ENCODE assay signal across 1 cellular context in the genomic region with DNA sequence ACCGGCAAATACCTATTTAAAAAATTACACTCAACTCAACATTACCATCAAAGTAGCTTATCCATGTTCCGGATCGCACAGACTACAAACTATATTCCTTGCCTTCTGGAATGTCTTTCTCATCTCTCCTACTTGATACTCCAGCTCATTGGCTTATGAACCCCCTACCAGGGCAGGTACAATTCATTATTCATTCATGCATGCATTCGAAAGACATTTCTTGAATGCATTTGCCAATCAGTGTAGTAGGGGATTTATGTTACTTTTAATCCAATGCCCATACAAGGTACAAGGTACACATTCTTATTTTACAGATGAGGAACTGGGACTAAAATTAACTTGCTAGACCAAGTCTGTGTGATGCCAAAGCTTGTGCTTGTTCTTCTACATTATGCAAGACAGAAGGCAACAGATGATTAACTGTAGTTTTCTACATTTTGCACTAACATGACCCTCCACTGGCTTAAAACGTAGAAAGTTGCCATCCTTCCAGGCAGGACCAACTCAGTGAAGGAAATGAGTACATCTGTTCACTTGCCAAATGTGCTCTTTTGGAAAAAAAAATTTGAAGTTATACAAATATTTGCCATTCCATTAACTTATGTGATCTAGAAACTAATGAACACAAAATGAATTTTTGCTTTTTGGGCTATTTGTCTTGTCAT.
TF ChIP-seq lines count a peak whose summit lies in the region.

No MANE protein-coding gene starts in this region.

TF ChIP-seq in A549, 52 proteins besides CTCF, POLR2A, EP300 and RAD21:
- TF ChIP-seq MAZ (IDR thresholded peaks at IDR 0.05; ENCODE audit: borderline replicate concordance, low read depth, low read length) (no peak), HEYL (CRISPR knock-in tag; IDR thresholded peaks at IDR 0.05) (no peak), HOXB5 (CRISPR knock-in tag; IDR thresholded peaks at IDR 0.05) (no peak), ESRRA (IDR thresholded peaks at IDR 0.05; ENCODE audit: borderline replicate concordance, low read length) (no peak), RARB (CRISPR knock-in tag; IDR thresholded peaks at IDR 0.05) (no peak), NR3C1 (IDR thresholded peaks at IDR 0.05) (no peak), GATA3 (IDR thresholded peaks at IDR 0.05; ENCODE audit: borderline replicate concordance) (no peak), NFE2L2 (conservative IDR thresholded peaks at IDR 0.05; ENCODE audit: low read length) (no peak), FOXS1 (CRISPR knock-in tag; IDR thresholded peaks at IDR 0.05) (no peak), MYC (IDR thresholded peaks at IDR 0.05; ENCODE audit: borderline replicate concordance, low read length) (no peak), MAFK (IDR thresholded peaks at IDR 0.05; ENCODE audit: partially characterized antibody) (no peak), NPAS2 (CRISPR knock-in tag; IDR thresholded peaks at IDR 0.05; ENCODE audit: borderline replicate concordance) (no peak), HDAC2 (IDR thresholded peaks at IDR 0.05) (no peak), ZNF302 (CRISPR knock-in tag; IDR thresholded peaks at IDR 0.05) (no peak), FOSL2 (IDR thresholded peaks at IDR 0.05) (no peak), FOSL2 (CRISPR knock-in tag; IDR thresholded peaks at IDR 0.05) (no peak)
- TF ChIP-seq, protein P1, sequence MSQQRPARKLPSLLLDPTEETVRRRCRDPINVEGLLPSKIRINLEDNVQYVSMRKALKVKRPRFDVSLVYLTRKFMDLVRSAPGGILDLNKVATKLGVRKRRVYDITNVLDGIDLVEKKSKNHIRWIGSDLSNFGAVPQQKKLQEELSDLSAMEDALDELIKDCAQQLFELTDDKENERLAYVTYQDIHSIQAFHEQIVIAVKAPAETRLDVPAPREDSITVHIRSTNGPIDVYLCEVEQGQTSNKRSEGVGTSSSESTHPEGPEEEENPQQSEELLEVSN (IDR thresholded peaks at IDR 0.05; ENCODE audit: borderline replicate concordance, low read depth): no peak
- TF ChIP-seq, protein P2, sequence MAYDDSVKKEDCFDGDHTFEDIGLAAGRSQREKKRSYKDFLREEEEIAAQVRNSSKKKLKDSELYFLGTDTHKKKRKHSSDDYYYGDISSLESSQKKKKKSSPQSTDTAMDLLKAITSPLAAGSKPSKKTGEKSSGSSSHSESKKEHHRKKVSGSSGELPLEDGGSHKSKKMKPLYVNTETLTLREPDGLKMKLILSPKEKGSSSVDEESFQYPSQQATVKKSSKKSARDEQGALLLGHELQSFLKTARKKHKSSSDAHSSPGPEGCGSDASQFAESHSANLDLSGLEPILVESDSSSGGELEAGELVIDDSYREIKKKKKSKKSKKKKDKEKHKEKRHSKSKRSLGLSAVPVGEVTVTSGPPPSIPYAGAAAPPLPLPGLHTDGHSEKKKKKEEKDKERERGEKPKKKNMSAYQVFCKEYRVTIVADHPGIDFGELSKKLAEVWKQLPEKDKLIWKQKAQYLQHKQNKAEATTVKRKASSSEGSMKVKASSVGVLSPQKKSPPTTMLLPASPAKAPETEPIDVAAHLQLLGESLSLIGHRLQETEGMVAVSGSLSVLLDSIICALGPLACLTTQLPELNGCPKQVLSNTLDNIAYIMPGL (CRISPR knock-in tag; IDR thresholded peaks at IDR 0.05; ENCODE audit: borderline replicate concordance): no peak
- TF ChIP-seq, protein P3, sequence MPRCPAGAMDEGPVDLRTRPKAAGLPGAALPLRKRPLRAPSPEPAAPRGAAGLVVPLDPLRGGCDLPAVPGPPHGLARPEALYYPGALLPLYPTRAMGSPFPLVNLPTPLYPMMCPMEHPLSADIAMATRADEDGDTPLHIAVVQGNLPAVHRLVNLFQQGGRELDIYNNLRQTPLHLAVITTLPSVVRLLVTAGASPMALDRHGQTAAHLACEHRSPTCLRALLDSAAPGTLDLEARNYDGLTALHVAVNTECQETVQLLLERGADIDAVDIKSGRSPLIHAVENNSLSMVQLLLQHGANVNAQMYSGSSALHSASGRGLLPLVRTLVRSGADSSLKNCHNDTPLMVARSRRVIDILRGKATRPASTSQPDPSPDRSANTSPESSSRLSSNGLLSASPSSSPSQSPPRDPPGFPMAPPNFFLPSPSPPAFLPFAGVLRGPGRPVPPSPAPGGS (IDR thresholded peaks at IDR 0.05): no peak
- TF ChIP-seq, protein P4, sequence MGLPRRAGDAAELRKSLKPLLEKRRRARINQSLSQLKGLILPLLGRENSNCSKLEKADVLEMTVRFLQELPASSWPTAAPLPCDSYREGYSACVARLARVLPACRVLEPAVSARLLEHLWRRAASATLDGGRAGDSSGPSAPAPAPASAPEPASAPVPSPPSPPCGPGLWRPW (IDR thresholded peaks at IDR 0.05): no peak
TF ChIP-seq in A549: peak in this region for 0.
